Comparison of ENCODE assay signal across 9 cellular contexts in the genomic region with DNA sequence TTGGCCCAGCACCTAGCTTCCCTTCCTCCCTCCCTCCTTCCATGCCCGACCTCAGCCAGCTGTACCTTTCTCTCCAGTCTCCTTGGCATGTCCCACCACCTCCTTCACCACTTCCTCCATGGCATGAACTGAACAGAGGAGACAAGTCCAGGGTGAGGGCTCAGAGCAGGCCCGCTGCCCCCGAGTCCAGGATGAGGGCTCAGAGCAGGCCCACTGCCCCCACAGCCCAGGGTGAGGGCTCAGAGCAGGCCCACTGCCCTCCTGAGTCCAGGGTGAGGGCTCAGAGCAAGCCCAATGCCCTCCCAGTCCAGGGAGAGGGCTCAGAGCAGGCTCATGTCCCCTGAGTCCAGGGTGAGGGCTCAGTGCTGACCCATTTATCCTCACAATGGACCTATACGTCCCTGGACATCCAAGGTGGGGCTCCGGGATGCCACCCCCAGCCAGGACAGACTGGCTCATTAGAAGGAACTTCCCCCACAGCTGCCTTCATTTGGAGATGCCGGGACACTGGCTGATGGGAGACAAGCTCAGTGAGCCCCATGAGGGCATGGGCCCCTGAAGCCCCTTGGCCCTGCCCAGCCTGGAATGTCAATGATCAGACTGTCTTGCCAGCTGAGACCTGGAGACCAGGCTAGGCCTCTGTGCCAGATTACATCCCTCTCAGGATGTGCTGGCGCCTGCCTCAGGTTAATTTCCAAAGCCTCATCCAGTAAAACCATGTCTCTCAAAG.
"Had no signal": no experiment of that assay in that cellular context is flagged by ENCODE, and none has a peak within 500 bp of the region (broad histone marks: within the 10 kb centered on the region; RNA-seq: fewer than 3 reads in every experiment).

No MANE protein-coding gene starts in this region.

- H3K9me3 ChIP-seq: HAP-1 had no signal

- H3K36me3 ChIP-seq: HAP-1 had no signal

- H2AFZ ChIP-seq: GM23248 had no signal

- H3K27ac ChIP-seq: GM23248, HL-60 had no signal

- H3K27ac Mint-ChIP-seq: HFFc6 had no signal

- H3K9me3 Mint-ChIP-seq: HFFc6 had no signal

- H3K4me1 ChIP-seq: HAP-1 had no signal

- H3K9ac ChIP-seq: GM23248 had no signal

- DNase-seq: GM23248, GOT3, H7, HFFc6, IMR-90, KBM-7 had no signal

- ATAC-seq: HCT116 had no signal

- H3K4me3 ChIP-seq: GM23248, HAP-1 had no signal

- H3K4me3 Mint-ChIP-seq: HFFc6 had no signal
